Comparison of ENCODE assay signal across 4 cellular contexts in genomic region chr3:164521139-164521538, GRCh38.
"Had no signal": no experiment of that assay in that cellular context is flagged by ENCODE, and none has a peak within 500 bp of the region (broad histone marks: within the 10 kb centered on the region; RNA-seq: fewer than 3 reads in every experiment).

No MANE protein-coding gene starts in this region.

- H3K4me1 Mint-ChIP-seq: GM23338, H9 had no signal

- H2AFZ ChIP-seq: GM23338 had no signal

- H3K4me2 ChIP-seq: GM23338 had no signal

- H3K4me3 ChIP-seq: GM23338 had no signal

- ATAC-seq: GM23338 had no signal

- H3K4me3 Mint-ChIP-seq: GM23338, H9 had no signal

- DNase-seq: H9, HCEC 1CT, IMR-90 had no signal

- H3K27ac Mint-ChIP-seq: GM23338, H9 had no signal
